In genomic region chr2:213020268-213020667, GRCh38 we compare ENCODE assay signal across 19 cellular contexts.
"Had no signal": no experiment of that assay in that cellular context is flagged by ENCODE, and none has a peak within 500 bp of the region (broad histone marks: within the 10 kb centered on the region; RNA-seq: fewer than 3 reads in every experiment).

No MANE protein-coding gene starts in this region.

- DNase-seq: dorsolateral prefrontal cortex; effector CD4-positive, alpha-beta T cell; hypothalamus; immature natural killer cell; kidney; natural killer cell; occipital lobe; ovary; psoas muscle; right cardiac atrium; sigmoid colon; stimulated activated CD4-positive, alpha-beta T cell treated with anti-CD3 and anti-CD28 coated beads, Interleukin-2, amount 100 ng/mL, for 24 hours; stimulated activated CD4-positive, alpha-beta T cell treated with anti-CD3 and anti-CD28 coated beads, Interleukin-4, amount 100 ng/mL, for 24 hours; stimulated activated naive CD8-positive, alpha-beta T cell treated with anti-CD3 and anti-CD28 coated beads, Interleukin-15, Interleukin-2, amounts not matched to agents 100 U/mL and 50 U/mL, for 24 hours; substantia nigra; testis; tibial artery had no signal

- H3K4me3 ChIP-seq: dorsolateral prefrontal cortex, lung, ovary, psoas muscle, sigmoid colon, testis, tibial artery had no signal

- FAIRE-seq: frontal cortex, kidney had no signal
